Comparison of ENCODE assay signal across 8 cellular contexts in the genomic region with DNA sequence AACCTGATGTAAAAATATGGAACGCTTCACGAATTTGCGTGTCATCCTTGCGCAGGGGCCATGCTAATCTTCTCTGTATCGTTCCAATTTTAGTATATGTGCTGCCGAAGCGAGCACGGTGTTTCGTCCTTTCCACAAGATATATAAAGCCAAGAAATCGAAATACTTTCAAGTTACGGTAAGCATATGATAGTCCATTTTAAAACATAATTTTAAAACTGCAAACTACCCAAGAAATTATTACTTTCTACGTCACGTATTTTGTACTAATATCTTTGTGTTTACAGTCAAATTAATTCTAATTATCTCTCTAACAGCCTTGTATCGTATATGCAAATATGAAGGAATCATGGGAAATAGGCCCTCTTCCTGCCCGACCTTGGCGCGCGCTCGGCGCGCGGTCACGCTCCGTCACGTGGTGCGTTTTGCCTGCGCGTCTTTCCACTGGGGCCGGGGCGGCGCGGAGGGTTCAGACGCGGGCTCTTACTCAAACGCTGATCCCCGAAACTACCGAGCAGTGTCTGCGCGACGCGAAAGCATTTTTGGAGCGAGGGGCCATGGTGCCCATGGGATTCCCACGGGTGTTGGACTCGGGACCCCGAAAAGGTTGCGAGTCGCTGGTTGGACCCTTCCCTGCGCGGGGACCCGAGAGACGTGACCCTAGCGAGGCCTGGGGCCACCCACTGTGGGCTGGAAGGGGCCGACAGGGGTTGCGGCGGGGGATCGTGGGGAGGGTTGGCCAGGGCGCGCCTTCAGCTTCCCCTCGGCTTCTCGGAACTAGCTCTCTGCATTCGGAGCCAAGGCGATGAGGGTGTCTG. TPM values are rescaled to one million over a fixed set of nuclear protein-coding genes. Genes with fewer than 3 reads are reported as not detected.
DNase-seq lines count a peak whose midpoint lies in the region; ATAC-seq lines count a peak whose summit lies in the region.

A gene (minus strand): TSS at position 117 of the 818 bp plus-strand sequence.

- H3K27me3 ChIP-seq in effector memory CD4-positive, alpha-beta T cell (replicated peaks; ENCODE audit: control insufficient read depth, insufficient read depth, low read length, poor library complexity, severe bottlenecking) = peaks cover 10% of the 10 kb centered on the region

- peak; percentile 91 for DNase-seq in COLO668 (lab: John Stamatoyannopoulos, UW; ENCODE audit: unreplicated experiment)
- DNase-seq in HT1080 (ENCODE audit: low read depth) = peak; percentile 89
- DNase-seq in NOMO-1 (lab: John Stamatoyannopoulos, UW; ENCODE audit: unreplicated experiment in 2 of 2) = peak; percentile 94 to 98
- DNase-seq in activated CD8-positive, alpha-beta memory T cell treated with anti-CD3 and anti-CD28 coated beads for 48 hours (ENCODE audit: low read depth in 2 of 3, low spot score in 2 of 3) = peak; percentile 86 to 87 (median 86)
- peak; percentile 91 to 93 (median 92) for DNase-seq in effector memory CD4-positive, alpha-beta T cell
- DNase-seq in memory B cell (ENCODE audit: low spot score in 2 of 2) = peak; percentile 90 to 92
- DNase-seq in stimulated activated CD8-positive, alpha-beta memory T cell treated with anti-CD3 and anti-CD28 coated beads, Interleukin-12 subunit alpha, Interleukin-12 subunit beta, amount 100 ng/mL, for 1 hour (ENCODE audit: low read depth) = peak; percentile 96

- peak within 1 kb of the TSS; percentile 92 for H3K27ac ChIP-seq in effector memory CD4-positive, alpha-beta T cell (ENCODE audit: insufficient read depth, low read length, poor library complexity, severe bottlenecking)

- H3K4me1 ChIP-seq in effector memory CD4-positive, alpha-beta T cell (ENCODE audit: control insufficient read depth, insufficient read depth, low read length, poor library complexity, severe bottlenecking) = peaks cover 17% of the 10 kb centered on the region

- ATAC-seq in GM21360 (IDR thresholded peaks at IDR 0.05; ENCODE audit: unreplicated experiment) = peak; percentile 70
- peak; percentile 82 for ATAC-seq in memory B cell (ENCODE audit: low read depth)

- peak within 1 kb of the TSS; percentile 98 for H3K4me3 Mint-ChIP-seq in memory B cell

- H3K9me3 ChIP-seq in effector memory CD4-positive, alpha-beta T cell (ENCODE audit: control insufficient read depth, low read length) = no peaks in the 10 kb centered on the region

- peak within 1 kb of the TSS; percentile 84 for H3K4me3 ChIP-seq in effector memory CD4-positive, alpha-beta T cell (ENCODE audit: insufficient read depth, low read depth, low read length, poor library complexity, severe bottlenecking)

- peak within 1 kb of the TSS; percentile 100 for H3K27ac Mint-ChIP-seq in memory B cell

- peaks cover 3% of the 10 kb centered on the region for H3K27me3 Mint-ChIP-seq in memory B cell

- no peaks in the 10 kb centered on the region for H3K36me3 ChIP-seq in effector memory CD4-positive, alpha-beta T cell (ENCODE audit: control insufficient read depth, insufficient read depth, low read length)

- H3K36me3 Mint-ChIP-seq in memory B cell = no peaks in the 10 kb centered on the region

- H3K9me3 Mint-ChIP-seq in memory B cell = no peaks in the 10 kb centered on the region

- H3K4me1 Mint-ChIP-seq in memory B cell = peaks cover 14% of the 10 kb centered on the region

RNA-seq across cellular contexts. Expression of the gene that starts here (rescaled TPM):
- total RNA-seq in HT1080 (2014; rRNA removed; shearing (Covaris generic)) = not detected in 2 replicates
- polyA plus RNA-seq in HT1080 (2015; cell fraction: cytosol; rRNA removed) = not detected in 2 replicates
- not detected in 2 replicates for polyA plus RNA-seq in HT1080 (2015; cell fraction: nucleus; rRNA removed)

Comparison
In these comparisons a context has a peak if more than half of its experiments do, and no peak if none do; other contexts are left out.
1. Peak in every context shown above with its lines: DNase-seq, ATAC-seq, H3K4me3 ChIP-seq and H3K27ac ChIP-seq.
2. Peak in DNase-seq in HT1080; RNA of the gene not detected or under 1 TPM.